In the genomic region with DNA sequence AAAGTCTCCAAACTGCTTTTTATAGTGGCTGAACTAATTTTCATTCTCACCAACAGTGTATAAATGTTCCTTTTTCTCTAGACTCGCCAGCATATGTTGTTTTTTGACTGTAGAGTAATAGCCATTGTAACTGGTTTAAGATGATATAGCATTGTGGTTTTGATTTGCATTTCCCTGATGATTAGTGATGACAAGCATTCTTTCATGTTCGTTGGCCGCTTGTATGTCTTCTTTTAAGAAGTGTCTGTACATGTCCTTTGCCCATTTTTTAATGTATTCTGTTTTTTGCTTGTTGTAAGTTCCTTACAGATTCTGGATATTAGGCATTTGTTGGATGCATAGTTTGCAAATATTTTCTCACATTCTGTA, we compare ENCODE assay signal across 9 cellular contexts.
DNase-seq lines count a peak whose midpoint lies in the region; ATAC-seq lines count a peak whose summit lies in the region.
"Had no signal": no experiment of that assay in that cellular context is flagged by ENCODE, and none has a peak within 500 bp of the region (broad histone marks: within the 10 kb centered on the region; RNA-seq: fewer than 3 reads in every experiment).

No MANE protein-coding gene starts in this region.

- peak overlapping the region; percentile 54 for H3K4me3 ChIP-seq in rectal smooth muscle tissue (ENCODE audit: low read length)
- H3K4me3 ChIP-seq: lung had no signal

- H3K4me3 Mint-ChIP-seq in activated naive CD8-positive, alpha-beta T cell treated with anti-CD3 and anti-CD28 coated beads, Interleukin-2, amount 50 U/mL, for 24 hours = peak overlapping the region; percentile 93

- H3K36me3 ChIP-seq in rectal smooth muscle tissue (ENCODE audit: control insufficient read depth, insufficient read depth, low read length) = no peaks in the 10 kb centered on the region

- DNase-seq in DMS53 treated with DMSO at 0.1 percent for 48 hours (lab: John Stamatoyannopoulos, UW; ENCODE audit: unreplicated experiment) = peak; percentile 37
- DNase-seq in activated naive CD8-positive, alpha-beta T cell treated with anti-CD3 and anti-CD28 coated beads, Interleukin-2, amount 50 U/mL, for 24 hours = no peak
- DNase-seq in NCI-H82 (lab: John Stamatoyannopoulos, UW) = no peak
- DNase-seq in D341Med (ENCODE audit: low spot score) = no peak
- DNase-seq in retina = no peak

- ATAC-seq in GM21360 (IDR thresholded peaks at IDR 0.05; ENCODE audit: unreplicated experiment) (peak; percentile 41), HG03521 (IDR thresholded peaks at IDR 0.05; ENCODE audit: unreplicated experiment) (peak; percentile 37)
- peak; percentile 47 for ATAC-seq in activated naive CD8-positive, alpha-beta T cell treated with anti-CD3 and anti-CD28 coated beads, Interleukin-2, amount 50 U/mL, for 24 hours

- peaks cover 38% of the 10 kb centered on the region for H3K4me1 Mint-ChIP-seq in activated naive CD8-positive, alpha-beta T cell treated with anti-CD3 and anti-CD28 coated beads, Interleukin-2, amount 50 U/mL, for 24 hours

- no peak overlapping the region for H3K9ac ChIP-seq in rectal smooth muscle tissue (ENCODE audit: low read length)

- peak overlapping the region; percentile 94 for H3K27ac Mint-ChIP-seq in activated naive CD8-positive, alpha-beta T cell treated with anti-CD3 and anti-CD28 coated beads, Interleukin-2, amount 50 U/mL, for 24 hours

- H3K36me3 Mint-ChIP-seq in activated naive CD8-positive, alpha-beta T cell treated with anti-CD3 and anti-CD28 coated beads, Interleukin-2, amount 50 U/mL, for 24 hours (ENCODE audit: low read depth) = peaks cover 15% of the 10 kb centered on the region

- H3K27me3 ChIP-seq in rectal smooth muscle tissue (ENCODE audit: control insufficient read depth, insufficient read depth, low read length) = no peaks in the 10 kb centered on the region

- H3K27ac ChIP-seq in rectal smooth muscle tissue (ENCODE audit: low read depth, low read length) = no peak overlapping the region

- H3K27me3 Mint-ChIP-seq in activated naive CD8-positive, alpha-beta T cell treated with anti-CD3 and anti-CD28 coated beads, Interleukin-2, amount 50 U/mL, for 24 hours = no peaks in the 10 kb centered on the region

- H3K9me3 Mint-ChIP-seq in activated naive CD8-positive, alpha-beta T cell treated with anti-CD3 and anti-CD28 coated beads, Interleukin-2, amount 50 U/mL, for 24 hours = peaks cover 19% of the 10 kb centered on the region

- no peaks in the 10 kb centered on the region for H3K4me1 ChIP-seq in rectal smooth muscle tissue (ENCODE audit: control insufficient read depth, insufficient read depth, low read length)
